In the genomic region with DNA sequence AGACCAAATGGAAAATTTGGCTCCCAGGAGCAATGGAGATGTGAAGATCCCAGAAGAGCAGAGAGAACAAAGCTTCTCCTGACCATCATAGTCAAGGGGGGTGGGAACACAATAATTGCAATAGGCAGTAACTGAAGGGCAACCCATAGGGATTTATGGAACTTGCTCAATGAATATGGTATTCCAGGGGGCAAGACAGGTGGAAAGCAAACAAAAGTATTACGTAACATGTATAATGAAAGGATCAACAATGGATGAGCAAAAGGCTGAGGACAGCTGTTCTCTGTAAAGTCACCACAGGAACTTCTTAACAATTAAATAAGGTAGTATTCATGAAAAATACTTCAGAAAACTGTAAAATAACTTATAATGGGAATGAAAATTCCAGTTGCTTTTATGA, we compare ENCODE assay signal across 1 cellular context.
A peak's percentile ranks its signal among the peaks of the same experiment; 100 is the strongest.
TF ChIP-seq lines count a peak whose summit lies in the region.

No MANE protein-coding gene starts in this region.

TF ChIP-seq in IMR-90, 13 proteins besides CTCF, POLR2A, EP300 and RAD21:
- TF ChIP-seq CEBPB (IDR thresholded peaks at IDR 0.05; ENCODE audit: low read depth, low read length) (peak; percentile 88), FOS (IDR thresholded peaks at IDR 0.05; ENCODE audit: low read depth, low read length) (no peak)
